Comparison of ENCODE assay signal across 1 cellular context in the genomic region with DNA sequence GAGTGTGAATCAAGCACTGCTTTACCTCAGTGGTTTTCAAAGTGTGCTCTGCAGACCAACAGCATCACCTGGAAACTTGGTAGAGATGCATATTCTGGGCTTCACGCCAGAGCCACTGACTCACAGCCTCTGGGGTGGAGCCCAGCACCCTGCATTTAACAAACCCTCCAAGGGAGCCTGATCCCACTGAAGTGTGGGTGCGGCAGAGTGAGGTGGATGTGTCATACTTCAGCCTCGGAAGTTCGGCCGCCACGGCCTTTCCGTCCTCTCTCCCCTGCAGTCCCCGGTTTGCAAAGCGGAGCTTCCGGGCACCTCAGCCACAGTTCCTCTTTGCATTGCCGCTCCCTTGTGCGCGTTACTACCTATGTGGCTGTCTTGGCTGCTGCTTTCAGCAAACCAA.
TF ChIP-seq lines count a peak whose summit lies in the region.

No MANE protein-coding gene starts in this region.

TF ChIP-seq in HCT116, 20 proteins besides CTCF, POLR2A, EP300 and RAD21 (continued from another document):
- TF ChIP-seq, protein P1, sequence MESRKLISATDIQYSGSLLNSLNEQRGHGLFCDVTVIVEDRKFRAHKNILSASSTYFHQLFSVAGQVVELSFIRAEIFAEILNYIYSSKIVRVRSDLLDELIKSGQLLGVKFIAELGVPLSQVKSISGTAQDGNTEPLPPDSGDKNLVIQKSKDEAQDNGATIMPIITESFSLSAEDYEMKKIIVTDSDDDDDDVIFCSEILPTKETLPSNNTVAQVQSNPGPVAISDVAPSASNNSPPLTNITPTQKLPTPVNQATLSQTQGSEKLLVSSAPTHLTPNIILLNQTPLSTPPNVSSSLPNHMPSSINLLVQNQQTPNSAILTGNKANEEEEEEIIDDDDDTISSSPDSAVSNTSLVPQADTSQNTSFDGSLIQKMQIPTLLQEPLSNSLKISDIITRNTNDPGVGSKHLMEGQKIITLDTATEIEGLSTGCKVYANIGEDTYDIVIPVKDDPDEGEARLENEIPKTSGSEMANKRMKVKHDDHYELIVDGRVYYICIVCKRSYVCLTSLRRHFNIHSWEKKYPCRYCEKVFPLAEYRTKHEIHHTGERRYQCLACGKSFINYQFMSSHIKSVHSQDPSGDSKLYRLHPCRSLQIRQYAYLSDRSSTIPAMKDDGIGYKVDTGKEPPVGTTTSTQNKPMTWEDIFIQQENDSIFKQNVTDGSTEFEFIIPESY (IDR thresholded peaks at IDR 0.05; ENCODE audit: extremely low read depth, insufficient replicate concordance, low read length), result no peak
- TF ChIP-seq CEBPB (IDR thresholded peaks at IDR 0.05; ENCODE audit: low read depth), result 0 out of 2 replicates have a peak, but pooled peaks have one; percentile 21
